8 cellular contexts compared by ENCODE assay signal in genomic region chr1:26035959-26036755, GRCh38. TPM values are rescaled to one million over a fixed set of nuclear protein-coding genes. Genes with fewer than 3 reads are reported as not detected.
DNase-seq lines count a peak whose midpoint lies in the region; ATAC-seq, FAIRE-seq and TF ChIP-seq lines count a peak whose summit lies in the region.

No MANE protein-coding gene starts in this region.

- H3K27ac Mint-ChIP-seq in activated CD8-positive, alpha-beta memory T cell treated with anti-CD3 and anti-CD28 coated beads, Interleukin-2, amount 10 ng/mL, durations not matched to agents 7 days and 5 days: no peak overlapping the region

- DNase-seq in AG20443 (ENCODE audit: low spot score) (peak; percentile 95), NCI-H460 (ENCODE audit: extremely low read depth, low read depth) (peak; percentile 55), H1 (ENCODE audit: low read depth in 1 of 2, low spot score in 2 of 2) (peak in 1 of 2 experiments; percentile 96), mesendoderm (peak; percentile 76)
- peak; percentile 79 for DNase-seq in activated CD8-positive, alpha-beta memory T cell treated with anti-CD3 and anti-CD28 coated beads, Interleukin-2, amount 10 ng/mL, durations not matched to agents 7 days and 5 days
- peak; percentile 19 for DNase-seq in stimulated activated CD8-positive, alpha-beta memory T cell treated with anti-CD3 and anti-CD28 coated beads, Interleukin-12 subunit alpha, Interleukin-12 subunit beta, amount 100 ng/mL, for 24 hours (ENCODE audit: extremely low read depth)

- H3K4me2 ChIP-seq in H1 (ENCODE audit: insufficient read depth in 1 of 2, low read depth in 2 of 2, low read length in 2 of 2) (peak overlapping the region; percentile 27 to 96), mesendoderm (ENCODE audit: low read length) (peak overlapping the region; percentile 100)

- H3K4me1 ChIP-seq in H1 (replicated peaks in 1 of 4; ENCODE audit: control insufficient read depth in 3 of 4, insufficient read depth in 4 of 4, low read length in 3 of 4): peaks cover 0 to 8% (median 6%) of the 10 kb centered on the region in 4 experiments; a peak in 5 of 7 replicates
- no peaks in the 10 kb centered on the region for H3K4me1 ChIP-seq in mesendoderm (ENCODE audit: control insufficient read depth, low read depth, low read length)

- no peak overlapping the region for H3K18ac ChIP-seq in H1 (ENCODE audit: extremely low read depth, low read length)
- H3K18ac ChIP-seq in mesendoderm (ENCODE audit: low read length): no peak overlapping the region

- H2BK120ac ChIP-seq in H1 (replicated peaks; ENCODE audit: low read depth, low read length) (no peak overlapping the region), mesendoderm (ENCODE audit: low read depth, low read length) (no peak overlapping the region)

- no peak overlapping the region for H2BK5ac ChIP-seq in H1 (ENCODE audit: low read depth, low read length)
- H2BK5ac ChIP-seq in mesendoderm (ENCODE audit: low read length): no peak overlapping the region

- H3K36me3 ChIP-seq in H1 (ENCODE audit: control insufficient read depth in 2 of 4, insufficient read depth in 4 of 4, low read length in 3 of 4) (no peaks in the 10 kb centered on the region), mesendoderm (ENCODE audit: control insufficient read depth, insufficient read depth, low read length) (no peaks in the 10 kb centered on the region)

- FAIRE-seq in H1 (lab: Jason Lieb, UNC): no peak

- no peaks in the 10 kb centered on the region for H3K36me3 Mint-ChIP-seq in activated CD8-positive, alpha-beta memory T cell treated with anti-CD3 and anti-CD28 coated beads, Interleukin-2, amount 10 ng/mL, durations not matched to agents 7 days and 5 days

- H4K20me1 ChIP-seq in H1 (replicated peaks in 1 of 2; ENCODE audit: control insufficient read depth in 1 of 2, insufficient read depth in 2 of 2, low read length in 2 of 2): peaks cover 0 to 1% of the 10 kb centered on the region in 2 experiments

- H3K4me3 ChIP-seq in H1 (ENCODE audit: extremely low read depth in 1 of 4, insufficient read depth in 2 of 4, low read depth in 3 of 4, low read length in 4 of 4) (peak overlapping the region; percentile 39 to 85 (median 76)), mesendoderm (ENCODE audit: low read length) (peak overlapping the region; percentile 60)

- H3K9ac ChIP-seq in H1 (replicated peaks in 1 of 4; ENCODE audit: extremely low read depth in 1 of 4, low read depth in 3 of 4, low read length in 3 of 4) (no peak overlapping the region), mesendoderm (ENCODE audit: low read length) (peak overlapping the region; percentile 90)

- no peak for TF ChIP-seq EP300 in H1 (IDR thresholded peaks at IDR 0.05; ENCODE audit: borderline replicate concordance in 1 of 2, low read depth in 2 of 2, low read length in 2 of 2)

- POLR2A ChIA-PET in H1 (lab: Charles Lee; ENCODE audit: partially characterized antibody): interaction anchor here (0.8 to 2.0 kb wide), 7 partner anchors 9 to 136 kb away, joined by 3 to 10 read pairs (median 4); partner anchors contain the start of genes SLC30A2 and ZNF593OS

- no peaks in the 10 kb centered on the region for H3K9me3 Mint-ChIP-seq in activated CD8-positive, alpha-beta memory T cell treated with anti-CD3 and anti-CD28 coated beads, Interleukin-2, amount 10 ng/mL, durations not matched to agents 7 days and 5 days (ENCODE audit: low read depth)

- ATAC-seq in GM18868 (IDR thresholded peaks at IDR 0.05; ENCODE audit: unreplicated experiment): peak; percentile 66
- peak; percentile 64 for ATAC-seq in HG03108 (IDR thresholded peaks at IDR 0.05; ENCODE audit: unreplicated experiment)
- peak; percentile 70 for ATAC-seq in activated CD8-positive, alpha-beta memory T cell treated with anti-CD3 and anti-CD28 coated beads, Interleukin-2, amount 10 ng/mL, durations not matched to agents 7 days and 5 days

- H3K56ac ChIP-seq in H1 (replicated peaks; ENCODE audit: insufficient read length, low read depth, low read length) (no peak overlapping the region), mesendoderm (ENCODE audit: low read length) (peak overlapping the region; percentile 89)

- H4K5ac ChIP-seq in H1 (ENCODE audit: insufficient read length, low read depth, low read length) (no peak overlapping the region), mesendoderm (ENCODE audit: low read length) (no peak overlapping the region)

- H3K9me3 ChIP-seq in H1 (ENCODE audit: insufficient read depth in 2 of 2, low read depth in 1 of 2, low read length in 1 of 2): no peaks in the 10 kb centered on the region

- no peaks in the 10 kb centered on the region for H3K79me1 ChIP-seq in H1 (ENCODE audit: low read depth, low read length)
- H3K79me1 ChIP-seq in mesendoderm (ENCODE audit: low read length): no peaks in the 10 kb centered on the region

- CTCF ChIA-PET in activated CD8-positive, alpha-beta memory T cell treated with anti-CD3 and anti-CD28 coated beads, Interleukin-2, amount 10 ng/mL, durations not matched to agents 7 days and 5 days (lab: Charles Lee): interaction anchor here (0.6 to 4.3 kb wide), 31 partner anchors 8 to 381 kb away, joined by 3 to 34 read pairs (median 5); partner anchors contain the start of genes C1orf232, PAQR7, PDIK1L and ZNF593
- CTCF ChIA-PET in H1 (lab: Charles Lee; ENCODE audit: partially characterized antibody): interaction anchor here (0.5 to 6.5 kb wide), 37 partner anchors 9 to 737 kb away, joined by 3 to 56 read pairs (median 5); partner anchors contain the start of genes EXTL1, SLC30A2 and TRIM63

- no peak overlapping the region for H4K91ac ChIP-seq in H1 (replicated peaks; ENCODE audit: insufficient read length, low read length)

- no peak overlapping the region for H2BK15ac ChIP-seq in H1 (ENCODE audit: low read length)
- H2BK15ac ChIP-seq in mesendoderm (replicated peaks; ENCODE audit: low read depth): no peak overlapping the region

- peaks cover 9% of the 10 kb centered on the region; the same call in 1 of the 2 replicates for H3K23me2 ChIP-seq in H1 (ENCODE audit: low read depth, low read length)

- H3K27me3 ChIP-seq in H1 (replicated peaks in 1 of 4; ENCODE audit: control insufficient read depth in 3 of 4, extremely low read depth in 1 of 4, insufficient read depth in 3 of 4, low read length in 3 of 4) (peaks cover 6 to 26% (median 20%) of the 10 kb centered on the region in 4 experiments; a peak in 6 of 7 replicates), mesendoderm (ENCODE audit: insufficient read depth, low read length, poor library complexity) (no peaks in the 10 kb centered on the region)

- peaks cover 8% of the 10 kb centered on the region for H3K4me1 Mint-ChIP-seq in activated CD8-positive, alpha-beta memory T cell treated with anti-CD3 and anti-CD28 coated beads, Interleukin-2, amount 10 ng/mL, durations not matched to agents 7 days and 5 days

- peak overlapping the region; percentile 63; the same call in 1 of the 2 replicates for H2AFZ ChIP-seq in H1 (ENCODE audit: low read length)

- TF ChIP-seq CTCF in H1 (IDR thresholded peaks at IDR 0.05; ENCODE audit: control extremely low read depth in 1 of 3, insufficient read depth in 1 of 3, low read depth in 1 of 3, low read length in 3 of 3): peak; percentile 90 to 99 (median 93)

- no peak for TF ChIP-seq POLR2A in H1 (IDR thresholded peaks at IDR 0.05; ENCODE audit: control extremely low read depth in 1 of 2, low read depth in 2 of 2, low read length in 2 of 2)

- H3K23ac ChIP-seq in H1 (ENCODE audit: insufficient read length) (no peak overlapping the region), mesendoderm (ENCODE audit: low read length) (peak overlapping the region; percentile 57)

- H3K27ac ChIP-seq in H1 (ENCODE audit: low read depth, low read length): no peak overlapping the region
- H3K27ac ChIP-seq in mesendoderm (ENCODE audit: low read depth, low read length): no peak overlapping the region

- WGBS in H1 (ENCODE audit: extremely low coverage in 1 of 2, insufficient coverage in 1 of 2, insufficient read length in 1 of 2, insufficient replicate concordance in 2 of 2, low coverage in 1 of 2, low lambda C conversion rate in 2 of 2, missing lambda C conversion rate in 1 of 2), 2 experiments: 28% methylated on average over 31 of the region's 39 CpGs; no CpG with 5 or more reads in 1 of the 2 experiments
- no CpG with 5 or more reads among the region's 39 CpGs for WGBS in mesendoderm (ENCODE audit: extremely low coverage, insufficient coverage, low lambda C conversion rate)

- no peak overlapping the region for H2BK12ac ChIP-seq in H1 (ENCODE audit: low read depth, low read length)

- no peak overlapping the region for H2AK5ac ChIP-seq in H1 (ENCODE audit: low read depth, low read length)
- H2AK5ac ChIP-seq in mesendoderm (ENCODE audit: low read length): no peak overlapping the region

- H3K79me2 ChIP-seq in H1 (ENCODE audit: control insufficient read depth in 1 of 2, insufficient read depth in 2 of 2, low read length in 2 of 2): no peaks in the 10 kb centered on the region
- H3K79me2 ChIP-seq in mesendoderm (ENCODE audit: control insufficient read depth, insufficient read depth, low read length): no peaks in the 10 kb centered on the region

- H2BK20ac ChIP-seq in H1 (ENCODE audit: low read length): no peak overlapping the region

- H4K8ac ChIP-seq in H1 (ENCODE audit: extremely low read depth, insufficient read depth, low read length) (no peak overlapping the region), mesendoderm (ENCODE audit: low read depth, low read length) (no peak overlapping the region)

- H3K27me3 Mint-ChIP-seq in activated CD8-positive, alpha-beta memory T cell treated with anti-CD3 and anti-CD28 coated beads, Interleukin-2, amount 10 ng/mL, durations not matched to agents 7 days and 5 days: peaks cover 15% of the 10 kb centered on the region

- H3K14ac ChIP-seq in H1 (ENCODE audit: insufficient read length): no peak overlapping the region

- peak; percentile 92 to 95 for TF ChIP-seq RAD21 in H1 (IDR thresholded peaks at IDR 0.05 in 1 of 2, conservative IDR thresholded peaks at IDR 0.05 in 1 of 2; ENCODE audit: low read depth in 2 of 2, low read length in 2 of 2)

- H3K4me3 Mint-ChIP-seq in activated CD8-positive, alpha-beta memory T cell treated with anti-CD3 and anti-CD28 coated beads, Interleukin-2, amount 10 ng/mL, durations not matched to agents 7 days and 5 days: peak overlapping the region; percentile 89

- H3K4ac ChIP-seq in H1 (replicated peaks; ENCODE audit: insufficient read length, low read depth, low read length): no peak overlapping the region
- no peak overlapping the region for H3K4ac ChIP-seq in mesendoderm (ENCODE audit: low read depth, low read length)

RNA-seq across cellular contexts. Expression of gene SLC30A2, which starts 9.8 kb away (rescaled TPM):
- total RNA-seq in NCI-H460 (2014; rRNA removed; shearing (Covaris generic)): not detected in 2 replicates
- polyA plus RNA-seq in NCI-H460 (2014; cell fraction: nucleus; rRNA removed): not detected in 2 replicates
- not detected for total RNA-seq in activated CD8-positive, alpha-beta memory T cell treated with anti-CD3 and anti-CD28 coated beads, Interleukin-2, amount 10 ng/mL, durations not matched to agents 7 days and 5 days
- total RNA-seq in H1 (2021; fragmentation: NEBNext Ultra II Directional; extraction: Animal tissue kit (Norgen Biotek cat#: 25700)): 0.19 TPM in 1 of 2 replicates, not detected in the other
- 0.76 and 0.78 TPM in 2 replicates for polyA plus RNA-seq in H1 (2011; rRNA removed)
- 0.58 TPM for polyA plus RNA-seq in H1 (2011; cell fraction: cytosol; rRNA removed)
- polyA plus RNA-seq in H1 (2011; cell fraction: nucleus; rRNA removed): 0.57 TPM
- polyA plus RNA-seq in H1 (2012, experiment 1 of 2): 0.07 to 0.81 TPM (median 0.43 TPM) in 4 replicates
- not detected for polyA plus RNA-seq in H1 (2012, experiment 2 of 2)
- 0.06 TPM for polyA plus RNA-seq in H1 (2013, experiment 1 of 2)
- polyA plus RNA-seq in H1 (2013, experiment 2 of 2): 0.09 TPM
- 0.88 TPM in 2 replicates for polyA minus RNA-seq in H1 (2011; rRNA and poly(A)+ RNA removed)
- not detected for polyA minus RNA-seq in H1 (2011; cell fraction: cytosol; rRNA and poly(A)+ RNA removed)
- 0.20 TPM for polyA minus RNA-seq in H1 (2011; cell fraction: nucleus; rRNA and poly(A)+ RNA removed)
- polyA plus RNA-seq in mesendoderm (2013, experiment 1 of 2): 0.35 TPM
- 0.41 TPM for polyA plus RNA-seq in mesendoderm (2013, experiment 2 of 2)

RNA-seq across cellular contexts. Expression of gene EXTL1, which starts 14.6 kb away (rescaled TPM):
- total RNA-seq in NCI-H460 (2014; rRNA removed; shearing (Covaris generic)): 0.05 TPM in 1 of 2 replicates, not detected in the other
- not detected in 2 replicates for polyA plus RNA-seq in NCI-H460 (2014; cell fraction: nucleus; rRNA removed)
- not detected for total RNA-seq in activated CD8-positive, alpha-beta memory T cell treated with anti-CD3 and anti-CD28 coated beads, Interleukin-2, amount 10 ng/mL, durations not matched to agents 7 days and 5 days
- 1.2 and 1.3 TPM in 2 replicates for total RNA-seq in H1 (2021; fragmentation: NEBNext Ultra II Directional; extraction: Animal tissue kit (Norgen Biotek cat#: 25700))
- 0.89 and 2.0 TPM in 2 replicates for polyA plus RNA-seq in H1 (2011; rRNA removed)
- 1.2 TPM for polyA plus RNA-seq in H1 (2011; cell fraction: cytosol; rRNA removed)
- 3.4 TPM for polyA plus RNA-seq in H1 (2011; cell fraction: nucleus; rRNA removed)
- 0.34 to 0.88 TPM (median 0.71 TPM) in 4 replicates for polyA plus RNA-seq in H1 (2012, experiment 1 of 2)
- 0.60 TPM for polyA plus RNA-seq in H1 (2012, experiment 2 of 2)
- polyA plus RNA-seq in H1 (2013, experiment 1 of 2): 0.41 TPM
- 0.33 TPM for polyA plus RNA-seq in H1 (2013, experiment 2 of 2)
- polyA minus RNA-seq in H1 (2011; rRNA and poly(A)+ RNA removed): 2.3 and 2.8 TPM in 2 replicates
- polyA minus RNA-seq in H1 (2011; cell fraction: cytosol; rRNA and poly(A)+ RNA removed): not detected
- 6.6 TPM for polyA minus RNA-seq in H1 (2011; cell fraction: nucleus; rRNA and poly(A)+ RNA removed)
- polyA plus RNA-seq in mesendoderm (2013, experiment 1 of 2): 0.21 TPM
- polyA plus RNA-seq in mesendoderm (2013, experiment 2 of 2): 0.17 TPM

RNA-seq across cellular contexts. Expression of gene TRIM63, which starts 31.3 kb away (rescaled TPM):
- total RNA-seq in NCI-H460 (2014; rRNA removed; shearing (Covaris generic)): not detected in 2 replicates
- polyA plus RNA-seq in NCI-H460 (2014; cell fraction: nucleus; rRNA removed): not detected in 2 replicates
- total RNA-seq in activated CD8-positive, alpha-beta memory T cell treated with anti-CD3 and anti-CD28 coated beads, Interleukin-2, amount 10 ng/mL, durations not matched to agents 7 days and 5 days: not detected
- not detected in 2 replicates for total RNA-seq in H1 (2021; fragmentation: NEBNext Ultra II Directional; extraction: Animal tissue kit (Norgen Biotek cat#: 25700))
- not detected in 2 replicates for polyA plus RNA-seq in H1 (2011; rRNA removed)
- polyA plus RNA-seq in H1 (2011; cell fraction: cytosol; rRNA removed): not detected
- polyA plus RNA-seq in H1 (2011; cell fraction: nucleus; rRNA removed): not detected
- not detected in 4 replicates for polyA plus RNA-seq in H1 (2012, experiment 1 of 2)
- polyA plus RNA-seq in H1 (2012, experiment 2 of 2): not detected
- not detected for polyA plus RNA-seq in H1 (2013, experiment 1 of 2)
- 0.04 TPM for polyA plus RNA-seq in H1 (2013, experiment 2 of 2)
- not detected in 2 replicates for polyA minus RNA-seq in H1 (2011; rRNA and poly(A)+ RNA removed)
- not detected for polyA minus RNA-seq in H1 (2011; cell fraction: cytosol; rRNA and poly(A)+ RNA removed)
- polyA minus RNA-seq in H1 (2011; cell fraction: nucleus; rRNA and poly(A)+ RNA removed): not detected
- not detected for polyA plus RNA-seq in mesendoderm (2013, experiment 1 of 2)
- polyA plus RNA-seq in mesendoderm (2013, experiment 2 of 2): 0.03 TPM

RNA-seq across cellular contexts. Expression of gene PAFAH2, which starts 38.3 kb away (rescaled TPM):
- 9.8 and 10.5 TPM in 2 replicates for total RNA-seq in NCI-H460 (2014; rRNA removed; shearing (Covaris generic))
- 4.0 and 8.1 TPM in 2 replicates for polyA plus RNA-seq in NCI-H460 (2014; cell fraction: nucleus; rRNA removed)
- 1 to 10 TPM; 9.0 to 9.2 TPM for total RNA-seq in activated CD8-positive, alpha-beta memory T cell treated with anti-CD3 and anti-CD28 coated beads, Interleukin-2, amount 10 ng/mL, durations not matched to agents 7 days and 5 days
- total RNA-seq in H1 (2021; fragmentation: NEBNext Ultra II Directional; extraction: Animal tissue kit (Norgen Biotek cat#: 25700)): 7.6 and 9.3 TPM in 2 replicates
- 7.7 and 15.6 TPM in 2 replicates for polyA plus RNA-seq in H1 (2011; rRNA removed)
- polyA plus RNA-seq in H1 (2011; cell fraction: cytosol; rRNA removed): 11.2 TPM
- 7.6 TPM for polyA plus RNA-seq in H1 (2011; cell fraction: nucleus; rRNA removed)
- polyA plus RNA-seq in H1 (2012, experiment 1 of 2): 7.8 to 9.2 TPM (median 8.0 TPM) in 4 replicates
- polyA plus RNA-seq in H1 (2012, experiment 2 of 2): 5.3 TPM
- 4.8 TPM for polyA plus RNA-seq in H1 (2013, experiment 1 of 2)
- polyA plus RNA-seq in H1 (2013, experiment 2 of 2): 4.5 TPM
- 12.3 TPM in 2 replicates for polyA minus RNA-seq in H1 (2011; rRNA and poly(A)+ RNA removed)
- polyA minus RNA-seq in H1 (2011; cell fraction: cytosol; rRNA and poly(A)+ RNA removed): 7.9 TPM
- polyA minus RNA-seq in H1 (2011; cell fraction: nucleus; rRNA and poly(A)+ RNA removed): 4.5 TPM
- 4.6 TPM for polyA plus RNA-seq in mesendoderm (2013, experiment 1 of 2)
- polyA plus RNA-seq in mesendoderm (2013, experiment 2 of 2): 4.5 TPM
